In the genomic region with DNA sequence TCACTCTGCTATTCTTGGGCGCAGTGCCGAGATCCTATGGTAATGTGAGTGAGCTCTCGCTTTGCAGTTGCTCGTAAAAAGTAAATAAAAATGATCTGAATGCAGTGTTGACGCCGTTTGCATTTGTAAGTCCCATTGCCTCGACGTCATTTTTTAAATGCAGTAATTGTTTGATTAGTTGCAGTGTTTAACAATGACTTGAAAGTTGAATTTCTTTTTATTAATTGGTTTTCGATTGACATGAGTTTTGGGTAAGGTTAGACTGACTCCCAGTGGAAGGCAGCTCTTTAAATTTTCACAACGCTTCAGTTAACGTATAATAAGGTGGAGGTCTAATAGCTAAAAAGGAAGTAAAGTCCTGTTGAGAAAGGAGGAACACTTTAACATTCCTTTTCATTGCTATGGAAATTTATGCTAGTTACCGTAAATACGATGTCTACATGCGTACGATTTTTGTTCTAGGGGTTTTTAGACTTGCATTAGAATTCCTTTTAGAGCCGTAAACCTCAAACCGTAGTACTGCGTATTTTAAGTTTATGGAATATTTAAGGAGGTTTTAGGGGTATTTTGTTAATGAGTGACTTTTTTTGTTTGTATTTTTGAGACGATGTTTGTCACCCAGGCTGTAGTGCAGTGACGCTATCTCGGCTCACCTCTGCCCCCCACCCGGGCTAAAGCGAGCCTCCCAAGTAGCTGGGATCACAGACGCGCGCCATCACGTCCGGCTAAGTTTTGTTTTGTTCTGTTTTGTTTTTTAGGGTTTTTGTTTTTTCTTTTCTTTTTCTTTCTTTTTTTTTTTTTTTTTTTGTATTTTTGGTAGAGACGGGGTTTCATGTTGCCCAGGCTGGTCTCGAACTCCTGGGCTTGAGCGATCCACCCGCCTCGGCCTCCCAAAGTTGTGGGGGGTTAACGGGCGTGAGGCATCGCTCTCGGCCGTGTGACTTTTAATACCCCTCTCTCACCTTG, we compare ENCODE assay signal across 8 cellular contexts. TPM values are rescaled to one million over a fixed set of nuclear protein-coding genes. Genes with fewer than 3 reads are reported as not detected.
A peak's percentile ranks its signal among the peaks of the same experiment; 100 is the strongest.
DNase-seq lines count a peak whose midpoint lies in the region; ATAC-seq, FAIRE-seq and TF ChIP-seq lines count a peak whose summit lies in the region.

No MANE protein-coding gene starts in this region.

- H3K27ac ChIP-seq in PC-3 (ENCODE audit: low read length), result peak overlapping the region; percentile 98
- peak overlapping the region; percentile 100 for H3K27ac ChIP-seq in ascending aorta
- H3K27ac ChIP-seq in kidney (ENCODE audit: low read depth in 2 of 2, low read length in 2 of 2), result peak overlapping the region; percentile 98 to 100

- no peaks in the 10 kb centered on the region for H3K27me3 ChIP-seq in PC-3 (ENCODE audit: low read length)
- no peaks in the 10 kb centered on the region for H3K27me3 ChIP-seq in ascending aorta

- H3K9me3 ChIP-seq in PC-3 (ENCODE audit: low read length), result no peaks in the 10 kb centered on the region
- H3K9me3 ChIP-seq in ascending aorta, result no peaks in the 10 kb centered on the region
- H3K9me3 ChIP-seq in kidney (ENCODE audit: control insufficient read depth in 1 of 2, low read length in 2 of 2), result no peaks in the 10 kb centered on the region

- H3K79me2 ChIP-seq in PC-3 (ENCODE audit: low read length), result peaks cover 63% of the 10 kb centered on the region

- H2AFZ ChIP-seq in PC-3 (ENCODE audit: low read length), result 0 out of 2 replicates have a peak overlapping the region, but pooled peaks have one; percentile 76

- no peaks in the 10 kb centered on the region for H3K9me2 ChIP-seq in PC-3 (replicated peaks; ENCODE audit: low read length)

- intact Hi-C loops in PC-3 (cut with micrococcal nuclease) (no loop called here), ascending aorta (cut with DNase I) (loop anchor here (1.0 to 2.0 kb wide), 3 partner anchors 40 to 117 kb away; partner anchors contain the start of gene ADAMTS7), kidney (cut with DNase I) (no loop called here)

- FAIRE-seq in kidney (lab: Jason Lieb, UNC), result no peak

- TF ChIP-seq CTCF in PC-3 (conservative IDR thresholded peaks at IDR 0.05; ENCODE audit: low read depth, low read length) (no peak; the same call in 1 of the 2 replicates), ascending aorta (IDR thresholded peaks at IDR 0.05) (no peak), kidney (IDR thresholded peaks at IDR 0.05; ENCODE audit: borderline replicate concordance, extremely low read depth, insufficient read depth) (no peak)

- H3K4me3 ChIP-seq in PC-3 (ENCODE audit: low read length), result peak overlapping the region; percentile 76
- peak overlapping the region; percentile 98 to 99 for H3K4me3 ChIP-seq in ascending aorta
- peak overlapping the region; percentile 98 to 99 for H3K4me3 ChIP-seq in kidney (ENCODE audit: low read length in 2 of 2)

- no peak; the same call in 1 of the 2 replicates for ATAC-seq in PC-3

- no peaks in the 10 kb centered on the region for H3F3A ChIP-seq in PC-3 (ENCODE audit: low read length, unreplicated experiment)

- CTCF ChIA-PET in PC-3 (lab: Charles Lee), result no interaction called here

- peaks cover 54% of the 10 kb centered on the region for H4K20me1 ChIP-seq in PC-3 (ENCODE audit: low read length)

- peaks cover 31% of the 10 kb centered on the region for H3K4me1 ChIP-seq in PC-3 (ENCODE audit: insufficient read depth, low read length)
- peaks cover 5 to 22% of the 10 kb centered on the region in 2 donors for H3K4me1 ChIP-seq in ascending aorta
- H3K4me1 ChIP-seq in kidney (ENCODE audit: control insufficient read depth in 1 of 2, insufficient read depth in 1 of 2, low read depth in 1 of 2, low read length in 2 of 2), result peaks cover 12 to 18% of the 10 kb centered on the region in 2 donors

- DNase-seq in NCI-H2029 (lab: John Stamatoyannopoulos, UW) (peak; percentile 1), NCI-H2029 treated with DMSO at 0.1 percent for 48 hours (lab: John Stamatoyannopoulos, UW) (no peak), PC-3 (peak; percentile 24), ascending aorta (ENCODE audit: low spot score in 2 of 2) (no peak), kidney (no peak), GDM1 (lab: John Stamatoyannopoulos, UW) (no peak), GM03348 (ENCODE audit: low spot score) (no peak)
- DNase-seq in stimulated activated CD4-positive, alpha-beta T cell treated with anti-CD3 and anti-CD28 coated beads, Interleukin-4, amount 100 ng/mL, for 24 hours, result peak; percentile 30

- H3K9ac ChIP-seq in PC-3 (ENCODE audit: low read length) (peak overlapping the region; percentile 100), kidney (ENCODE audit: low read length in 2 of 2) (peak overlapping the region; percentile 94 to 98)

- BruUV-seq in PC-3 (replicated peaks; lab: Mats Ljungman, UMichigan), result TSS peak; percentile 40

- H3K4me2 ChIP-seq in PC-3 (ENCODE audit: low read length), result peak overlapping the region; percentile 87

- peaks cover 5% of the 10 kb centered on the region; the same call in 1 of the 2 replicates for H3K36me3 ChIP-seq in PC-3 (ENCODE audit: low read depth, low read length)
- no peaks in the 10 kb centered on the region for H3K36me3 ChIP-seq in ascending aorta
- no peaks in the 10 kb centered on the region for H3K36me3 ChIP-seq in kidney (ENCODE audit: control insufficient read depth in 1 of 2, insufficient read depth in 2 of 2, low read length in 2 of 2)

- POLR2A ChIA-PET in PC-3 (lab: Charles Lee; ENCODE audit: unreplicated experiment), result interaction anchor here (0.6 kb wide), 2 partner anchors 436 to 661 kb away, joined by 3 to 4 read pairs; partner anchors contain the start of gene IREB2

RNA-seq across cellular contexts. Expression of gene MORF4L1, which starts 1.4 kb away (rescaled TPM):
- total RNA-seq in PC-3 (2014; rRNA removed) (210 and 216 TPM in 2 replicates), ascending aorta (108 TPM), kidney (325 TPM)
- 319 TPM for polyA plus RNA-seq in kidney (ENCODE audit: insufficient read depth, low read depth, low replicate concordance)

Comparison
In these comparisons a context has a peak if more than half of its experiments do, and no peak if none do; other contexts are left out.
1. DNase-seq: peak in NCI-H2029 (single experiment), PC-3 (single experiment) and stimulated activated CD4-positive, alpha-beta T cell treated with anti-CD3 and anti-CD28 coated beads, Interleukin-4, amount 100 ng/mL, for 24 hours (single experiment); none in NCI-H2029 treated with DMSO at 0.1 percent for 48 hours (single experiment), ascending aorta (0 of 2), kidney (single experiment), GDM1 (single experiment) and GM03348 (single experiment).
2. Peak in every context shown above with its lines, with median percentiles within 50 percentile points of each other: H3K27ac ChIP-seq and H3K4me3 ChIP-seq.